8 cellular contexts compared by ENCODE assay signal in genomic region chr12:30823140-30823669, GRCh38.
DNase-seq lines count a peak whose midpoint lies in the region; ATAC-seq and TF ChIP-seq lines count a peak whose summit lies in the region.

No MANE protein-coding gene starts in this region.

- peaks cover 17% of the 10 kb centered on the region for H3K4me1 Mint-ChIP-seq in central memory CD8-positive, alpha-beta T cell

- H3K4me1 ChIP-seq in Peyer's patch (peaks cover 0 to 13% (median 0%) of the 10 kb centered on the region in 4 donors), lung (ENCODE audit: control insufficient read depth in 2 of 2, insufficient read depth in 2 of 2, low read length in 2 of 2) (peaks cover 2% of the 10 kb centered on the region in 2 donors)

- peaks cover 2% of the 10 kb centered on the region for H3K36me3 Mint-ChIP-seq in central memory CD8-positive, alpha-beta T cell (ENCODE audit: insufficient read depth)

- peaks cover 34% of the 10 kb centered on the region for H3K27me3 Mint-ChIP-seq in central memory CD8-positive, alpha-beta T cell

- no peaks in the 10 kb centered on the region for H3K9me3 Mint-ChIP-seq in central memory CD8-positive, alpha-beta T cell

- H3K4me3 ChIP-seq in Peyer's patch (peak overlapping the region; percentile 41 to 53 (median 45)), lung (peak overlapping the region; percentile 15)

- peak overlapping the region; percentile 92 for H3K4me3 Mint-ChIP-seq in central memory CD8-positive, alpha-beta T cell

- H3K36me3 ChIP-seq in Peyer's patch (no peaks in the 10 kb centered on the region), lung (ENCODE audit: control insufficient read depth in 2 of 2, insufficient read depth in 2 of 2, low read length in 2 of 2) (no peaks in the 10 kb centered on the region)

- TF ChIP-seq POLR2A in Peyer's patch (IDR thresholded peaks at IDR 0.05), result no peak

- peak; percentile 31 to 65 (median 57) for DNase-seq in Peyer's patch
- no peak for DNase-seq in central memory CD8-positive, alpha-beta T cell (ENCODE audit: low spot score in 2 of 2)
- peak; percentile 50 for DNase-seq in lung (ENCODE audit: low spot score)
- peak; percentile 43 for DNase-seq in stimulated activated naive CD8-positive, alpha-beta T cell treated with anti-CD3 and anti-CD28 coated beads, Interleukin-15, Interleukin-2, amounts not matched to agents 100 U/mL and 50 U/mL, for 24 hours
- DNase-seq in HuH-7 (ENCODE audit: low spot score), result no peak
- DNase-seq in NCI-H2196 (lab: John Stamatoyannopoulos, UW; ENCODE audit: unreplicated experiment), result no peak

- H3K27ac ChIP-seq in Peyer's patch (peak overlapping the region; percentile 1 to 38 (median 12)), lung (ENCODE audit: low read depth in 1 of 2, low read length in 1 of 2) (peak overlapping the region in 1 of 2 donors; percentile 72)

- WGBS in lung, 2 donors, result 25 to 40% methylated on average over 33 to 34 of the region's 34 CpGs

- no peaks in the 10 kb centered on the region for H3K9me3 ChIP-seq in Peyer's patch
- H3K9me3 ChIP-seq in lung (ENCODE audit: control insufficient read depth in 2 of 2, insufficient read depth in 1 of 2, low read length in 1 of 2), result peaks cover 0 to 2% of the 10 kb centered on the region in 2 donors

- TF ChIP-seq CTCF in Peyer's patch (IDR thresholded peaks at IDR 0.05) (peak in 2 of 6 experiments; percentile 25 to 26), lung (IDR thresholded peaks at IDR 0.05; ENCODE audit: control extremely low read depth, extremely low read depth) (no peak)

- H3K27me3 ChIP-seq in Peyer's patch (no peaks in the 10 kb centered on the region), lung (ENCODE audit: control insufficient read depth, insufficient read depth) (no peaks in the 10 kb centered on the region)

- ATAC-seq in GM19324 (IDR thresholded peaks at IDR 0.05; ENCODE audit: low FRiP score, unreplicated experiment) (peak; percentile 28), lung (ENCODE audit: insufficient read depth, low FRiP score) (peak; percentile 64), GM21786 (IDR thresholded peaks at IDR 0.05; ENCODE audit: unreplicated experiment) (no peak)
- ATAC-seq in central memory CD8-positive, alpha-beta T cell (replicated peaks; ENCODE audit: extremely low read depth, poor library complexity, severe bottlenecking), result peak; percentile 77
- peak; percentile 70 for ATAC-seq in stimulated activated naive CD8-positive, alpha-beta T cell treated with anti-CD3 and anti-CD28 coated beads, Interleukin-15, Interleukin-2, amounts not matched to agents 100 U/mL and 50 U/mL, for 24 hours

- H3K27ac Mint-ChIP-seq in central memory CD8-positive, alpha-beta T cell (ENCODE audit: low read depth), result peak overlapping the region; percentile 36

Comparison
In these comparisons a context has a peak if more than half of its experiments do, and no peak if none do; other contexts are left out.
1. DNase-seq: peak in Peyer's patch (3 of 3), lung (single experiment) and stimulated activated naive CD8-positive, alpha-beta T cell treated with anti-CD3 and anti-CD28 coated beads, Interleukin-15, Interleukin-2, amounts not matched to agents 100 U/mL and 50 U/mL, for 24 hours (single experiment); none in central memory CD8-positive, alpha-beta T cell (0 of 2), HuH-7 (single experiment) and NCI-H2196 (single experiment).